Comparison of ENCODE assay signal across 17 cellular contexts in genomic region chr7:154339169-154339568, GRCh38.
"Had no signal": no experiment of that assay in that cellular context is flagged by ENCODE, and none has a peak within 500 bp of the region (broad histone marks: within the 10 kb centered on the region; RNA-seq: fewer than 3 reads in every experiment).

No MANE protein-coding gene starts in this region.

- H3K27me3 ChIP-seq: esophagus squamous epithelium, gastroesophageal sphincter, neutrophil, sigmoid colon, suprapubic skin, thyroid gland, uterus had no signal

- H3K4me3 ChIP-seq: esophagus squamous epithelium, gastroesophageal sphincter, mucosa of descending colon, sigmoid colon, skin epidermis, stomach, suprapubic skin, thyroid gland, uterus had no signal

- H3K36me3 ChIP-seq: esophagus squamous epithelium, gastroesophageal sphincter, neutrophil, sigmoid colon, stomach, suprapubic skin, thyroid gland, uterus had no signal

- H3K4me1 ChIP-seq: esophagus squamous epithelium, gastroesophageal sphincter, stomach, suprapubic skin had no signal

- ATAC-seq: gastroesophageal sphincter; mucosa of descending colon; naive thymus-derived CD8-positive, alpha-beta T cell; stimulated activated naive B cell treated with anti-CD40 and anti-IgM and Interleukin-4, amounts not matched to agents 10 μg/mL and 1 μg/mL and 100 μg/mL, for 72 hours had no signal

- H3K9me3 ChIP-seq: gastroesophageal sphincter, mucosa of descending colon, neutrophil, sigmoid colon, thyroid gland, uterus had no signal

- DNase-seq: cortex of kidney; esophagus squamous epithelium; foreskin fibroblast; immature natural killer cell; mucosa of descending colon; naive thymus-derived CD8-positive, alpha-beta T cell; sigmoid colon; stimulated activated CD4-positive, alpha-beta T cell treated with anti-CD3 and anti-CD28 coated beads, Interleukin-2, amount 100 ng/mL, for 24 hours; stimulated activated CD4-positive, alpha-beta T cell treated with anti-CD3 and anti-CD28 coated beads, Interleukin-4, amount 100 ng/mL, for 4 hours; stimulated activated naive B cell treated with anti-CD40 and anti-IgM and Interleukin-4, amounts not matched to agents 10 μg/mL and 1 μg/mL and 100 μg/mL, for 72 hours; stomach; uterus had no signal

- H3K27ac ChIP-seq: esophagus squamous epithelium, gastroesophageal sphincter, neutrophil, sigmoid colon, skin epidermis, stomach, suprapubic skin, thyroid gland, uterus had no signal
